Comparison of ENCODE assay signal across 1 cellular context in genomic region chr1:112618721-112619517, GRCh38.
A peak's percentile ranks its signal among the peaks of the same experiment; 100 is the strongest.
TF ChIP-seq lines count a peak whose summit lies in the region.

A gene with protein sequence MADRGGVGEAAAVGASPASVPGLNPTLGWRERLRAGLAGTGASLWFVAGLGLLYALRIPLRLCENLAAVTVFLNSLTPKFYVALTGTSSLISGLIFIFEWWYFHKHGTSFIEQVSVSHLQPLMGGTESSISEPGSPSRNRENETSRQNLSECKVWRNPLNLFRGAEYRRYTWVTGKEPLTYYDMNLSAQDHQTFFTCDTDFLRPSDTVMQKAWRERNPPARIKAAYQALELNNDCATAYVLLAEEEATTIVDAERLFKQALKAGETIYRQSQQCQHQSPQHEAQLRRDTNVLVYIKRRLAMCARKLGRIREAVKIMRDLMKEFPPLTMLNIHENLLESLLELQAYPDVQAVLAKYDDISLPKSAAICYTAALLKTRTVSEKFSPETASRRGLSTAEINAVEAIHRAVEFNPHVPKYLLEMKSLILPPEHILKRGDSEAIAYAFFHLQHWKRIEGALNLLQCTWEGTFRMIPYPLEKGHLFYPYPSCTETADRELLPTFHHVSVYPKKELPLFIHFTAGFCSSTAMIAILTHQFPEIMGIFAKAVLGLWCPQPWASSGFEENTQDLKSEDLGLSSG (minus strand): TSS chr1:112619141. CDS start chr1:112619113, 28 bp downstream.

TF ChIP-seq in HepG2, 621 proteins besides CTCF, POLR2A, EP300 and RAD21 (continued from another document and continues in another):
- TF ChIP-seq, protein P1, sequence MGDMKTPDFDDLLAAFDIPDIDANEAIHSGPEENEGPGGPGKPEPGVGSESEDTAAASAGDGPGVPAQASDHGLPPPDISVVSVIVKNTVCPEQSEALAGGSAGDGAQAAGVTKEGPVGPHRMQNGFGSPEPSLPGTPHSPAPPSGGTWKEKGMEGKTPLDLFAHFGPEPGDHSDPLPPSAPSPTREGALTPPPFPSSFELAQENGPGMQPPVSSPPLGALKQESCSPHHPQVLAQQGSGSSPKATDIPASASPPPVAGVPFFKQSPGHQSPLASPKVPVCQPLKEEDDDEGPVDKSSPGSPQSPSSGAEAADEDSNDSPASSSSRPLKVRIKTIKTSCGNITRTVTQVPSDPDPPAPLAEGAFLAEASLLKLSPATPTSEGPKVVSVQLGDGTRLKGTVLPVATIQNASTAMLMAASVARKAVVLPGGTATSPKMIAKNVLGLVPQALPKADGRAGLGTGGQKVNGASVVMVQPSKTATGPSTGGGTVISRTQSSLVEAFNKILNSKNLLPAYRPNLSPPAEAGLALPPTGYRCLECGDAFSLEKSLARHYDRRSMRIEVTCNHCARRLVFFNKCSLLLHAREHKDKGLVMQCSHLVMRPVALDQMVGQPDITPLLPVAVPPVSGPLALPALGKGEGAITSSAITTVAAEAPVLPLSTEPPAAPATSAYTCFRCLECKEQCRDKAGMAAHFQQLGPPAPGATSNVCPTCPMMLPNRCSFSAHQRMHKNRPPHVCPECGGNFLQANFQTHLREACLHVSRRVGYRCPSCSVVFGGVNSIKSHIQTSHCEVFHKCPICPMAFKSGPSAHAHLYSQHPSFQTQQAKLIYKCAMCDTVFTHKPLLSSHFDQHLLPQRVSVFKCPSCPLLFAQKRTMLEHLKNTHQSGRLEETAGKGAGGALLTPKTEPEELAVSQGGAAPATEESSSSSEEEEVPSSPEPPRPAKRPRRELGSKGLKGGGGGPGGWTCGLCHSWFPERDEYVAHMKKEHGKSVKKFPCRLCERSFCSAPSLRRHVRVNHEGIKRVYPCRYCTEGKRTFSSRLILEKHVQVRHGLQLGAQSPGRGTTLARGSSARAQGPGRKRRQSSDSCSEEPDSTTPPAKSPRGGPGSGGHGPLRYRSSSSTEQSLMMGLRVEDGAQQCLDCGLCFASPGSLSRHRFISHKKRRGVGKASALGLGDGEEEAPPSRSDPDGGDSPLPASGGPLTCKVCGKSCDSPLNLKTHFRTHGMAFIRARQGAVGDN (CRISPR knock-in tag; IDR thresholded peaks at IDR 0.05), result no peak
- TF ChIP-seq ZNF709 (CRISPR knock-in tag; IDR thresholded peaks at IDR 0.05) (no peak), ZNF205 (CRISPR knock-in tag; IDR thresholded peaks at IDR 0.05) (0 out of 2 replicates have a peak, but pooled peaks have one; percentile 14), ZNF441 (CRISPR knock-in tag; IDR thresholded peaks at IDR 0.05; ENCODE audit: borderline replicate concordance) (no peak), CENPX (CRISPR knock-in tag; IDR thresholded peaks at IDR 0.05) (no peak), FOXK1 (CRISPR knock-in tag; IDR thresholded peaks at IDR 0.05; ENCODE audit: borderline replicate concordance, low read depth) (no peak), MAZ (IDR thresholded peaks at IDR 0.05; ENCODE audit: borderline replicate concordance, low read depth, low read length) (no peak), MAZ (CRISPR knock-in tag; IDR thresholded peaks at IDR 0.05; ENCODE audit: low read depth) (no peak), ZNF142 (CRISPR knock-in tag; IDR thresholded peaks at IDR 0.05) (no peak), SNRNP70 (IDR thresholded peaks at IDR 0.05; ENCODE audit: low read depth, low read length) (no peak), ZNF484 (CRISPR knock-in tag; IDR thresholded peaks at IDR 0.05; ENCODE audit: borderline replicate concordance, low read depth) (no peak)
- TF ChIP-seq, protein P2, sequence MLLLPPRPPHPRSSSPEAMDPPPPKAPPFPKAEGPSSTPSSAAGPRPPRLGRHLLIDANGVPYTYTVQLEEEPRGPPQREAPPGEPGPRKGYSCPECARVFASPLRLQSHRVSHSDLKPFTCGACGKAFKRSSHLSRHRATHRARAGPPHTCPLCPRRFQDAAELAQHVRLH (CRISPR knock-in tag; IDR thresholded peaks at IDR 0.05; ENCODE audit: borderline replicate concordance, low read depth), result no peak
- TF ChIP-seq, protein P3, sequence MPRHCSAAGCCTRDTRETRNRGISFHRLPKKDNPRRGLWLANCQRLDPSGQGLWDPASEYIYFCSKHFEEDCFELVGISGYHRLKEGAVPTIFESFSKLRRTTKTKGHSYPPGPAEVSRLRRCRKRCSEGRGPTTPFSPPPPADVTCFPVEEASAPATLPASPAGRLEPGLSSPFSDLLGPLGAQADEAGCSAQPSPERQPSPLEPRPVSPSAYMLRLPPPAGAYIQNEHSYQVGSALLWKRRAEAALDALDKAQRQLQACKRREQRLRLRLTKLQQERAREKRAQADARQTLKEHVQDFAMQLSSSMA (CRISPR knock-in tag; IDR thresholded peaks at IDR 0.05), result no peak
- TF ChIP-seq, protein P4, sequence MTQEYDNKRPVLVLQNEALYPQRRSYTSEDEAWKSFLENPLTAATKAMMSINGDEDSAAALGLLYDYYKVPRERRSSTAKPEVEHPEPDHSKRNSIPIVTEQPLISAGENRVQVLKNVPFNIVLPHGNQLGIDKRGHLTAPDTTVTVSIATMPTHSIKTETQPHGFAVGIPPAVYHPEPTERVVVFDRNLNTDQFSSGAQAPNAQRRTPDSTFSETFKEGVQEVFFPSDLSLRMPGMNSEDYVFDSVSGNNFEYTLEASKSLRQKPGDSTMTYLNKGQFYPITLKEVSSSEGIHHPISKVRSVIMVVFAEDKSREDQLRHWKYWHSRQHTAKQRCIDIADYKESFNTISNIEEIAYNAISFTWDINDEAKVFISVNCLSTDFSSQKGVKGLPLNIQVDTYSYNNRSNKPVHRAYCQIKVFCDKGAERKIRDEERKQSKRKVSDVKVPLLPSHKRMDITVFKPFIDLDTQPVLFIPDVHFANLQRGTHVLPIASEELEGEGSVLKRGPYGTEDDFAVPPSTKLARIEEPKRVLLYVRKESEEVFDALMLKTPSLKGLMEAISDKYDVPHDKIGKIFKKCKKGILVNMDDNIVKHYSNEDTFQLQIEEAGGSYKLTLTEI (CRISPR knock-in tag; conservative IDR thresholded peaks at IDR 0.05), result no peak
- TF ChIP-seq, protein P5, sequence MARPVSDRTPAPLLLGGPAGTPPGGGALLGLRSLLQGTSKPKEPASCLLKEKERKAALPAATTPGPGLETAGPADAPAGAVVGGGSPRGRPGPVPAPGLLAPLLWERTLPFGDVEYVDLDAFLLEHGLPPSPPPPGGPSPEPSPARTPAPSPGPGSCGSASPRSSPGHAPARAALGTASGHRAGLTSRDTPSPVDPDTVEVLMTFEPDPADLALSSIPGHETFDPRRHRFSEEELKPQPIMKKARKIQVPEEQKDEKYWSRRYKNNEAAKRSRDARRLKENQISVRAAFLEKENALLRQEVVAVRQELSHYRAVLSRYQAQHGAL (CRISPR knock-in tag; IDR thresholded peaks at IDR 0.05; ENCODE audit: not compliant biosample characterization), result no peak
- TF ChIP-seq, protein P6, sequence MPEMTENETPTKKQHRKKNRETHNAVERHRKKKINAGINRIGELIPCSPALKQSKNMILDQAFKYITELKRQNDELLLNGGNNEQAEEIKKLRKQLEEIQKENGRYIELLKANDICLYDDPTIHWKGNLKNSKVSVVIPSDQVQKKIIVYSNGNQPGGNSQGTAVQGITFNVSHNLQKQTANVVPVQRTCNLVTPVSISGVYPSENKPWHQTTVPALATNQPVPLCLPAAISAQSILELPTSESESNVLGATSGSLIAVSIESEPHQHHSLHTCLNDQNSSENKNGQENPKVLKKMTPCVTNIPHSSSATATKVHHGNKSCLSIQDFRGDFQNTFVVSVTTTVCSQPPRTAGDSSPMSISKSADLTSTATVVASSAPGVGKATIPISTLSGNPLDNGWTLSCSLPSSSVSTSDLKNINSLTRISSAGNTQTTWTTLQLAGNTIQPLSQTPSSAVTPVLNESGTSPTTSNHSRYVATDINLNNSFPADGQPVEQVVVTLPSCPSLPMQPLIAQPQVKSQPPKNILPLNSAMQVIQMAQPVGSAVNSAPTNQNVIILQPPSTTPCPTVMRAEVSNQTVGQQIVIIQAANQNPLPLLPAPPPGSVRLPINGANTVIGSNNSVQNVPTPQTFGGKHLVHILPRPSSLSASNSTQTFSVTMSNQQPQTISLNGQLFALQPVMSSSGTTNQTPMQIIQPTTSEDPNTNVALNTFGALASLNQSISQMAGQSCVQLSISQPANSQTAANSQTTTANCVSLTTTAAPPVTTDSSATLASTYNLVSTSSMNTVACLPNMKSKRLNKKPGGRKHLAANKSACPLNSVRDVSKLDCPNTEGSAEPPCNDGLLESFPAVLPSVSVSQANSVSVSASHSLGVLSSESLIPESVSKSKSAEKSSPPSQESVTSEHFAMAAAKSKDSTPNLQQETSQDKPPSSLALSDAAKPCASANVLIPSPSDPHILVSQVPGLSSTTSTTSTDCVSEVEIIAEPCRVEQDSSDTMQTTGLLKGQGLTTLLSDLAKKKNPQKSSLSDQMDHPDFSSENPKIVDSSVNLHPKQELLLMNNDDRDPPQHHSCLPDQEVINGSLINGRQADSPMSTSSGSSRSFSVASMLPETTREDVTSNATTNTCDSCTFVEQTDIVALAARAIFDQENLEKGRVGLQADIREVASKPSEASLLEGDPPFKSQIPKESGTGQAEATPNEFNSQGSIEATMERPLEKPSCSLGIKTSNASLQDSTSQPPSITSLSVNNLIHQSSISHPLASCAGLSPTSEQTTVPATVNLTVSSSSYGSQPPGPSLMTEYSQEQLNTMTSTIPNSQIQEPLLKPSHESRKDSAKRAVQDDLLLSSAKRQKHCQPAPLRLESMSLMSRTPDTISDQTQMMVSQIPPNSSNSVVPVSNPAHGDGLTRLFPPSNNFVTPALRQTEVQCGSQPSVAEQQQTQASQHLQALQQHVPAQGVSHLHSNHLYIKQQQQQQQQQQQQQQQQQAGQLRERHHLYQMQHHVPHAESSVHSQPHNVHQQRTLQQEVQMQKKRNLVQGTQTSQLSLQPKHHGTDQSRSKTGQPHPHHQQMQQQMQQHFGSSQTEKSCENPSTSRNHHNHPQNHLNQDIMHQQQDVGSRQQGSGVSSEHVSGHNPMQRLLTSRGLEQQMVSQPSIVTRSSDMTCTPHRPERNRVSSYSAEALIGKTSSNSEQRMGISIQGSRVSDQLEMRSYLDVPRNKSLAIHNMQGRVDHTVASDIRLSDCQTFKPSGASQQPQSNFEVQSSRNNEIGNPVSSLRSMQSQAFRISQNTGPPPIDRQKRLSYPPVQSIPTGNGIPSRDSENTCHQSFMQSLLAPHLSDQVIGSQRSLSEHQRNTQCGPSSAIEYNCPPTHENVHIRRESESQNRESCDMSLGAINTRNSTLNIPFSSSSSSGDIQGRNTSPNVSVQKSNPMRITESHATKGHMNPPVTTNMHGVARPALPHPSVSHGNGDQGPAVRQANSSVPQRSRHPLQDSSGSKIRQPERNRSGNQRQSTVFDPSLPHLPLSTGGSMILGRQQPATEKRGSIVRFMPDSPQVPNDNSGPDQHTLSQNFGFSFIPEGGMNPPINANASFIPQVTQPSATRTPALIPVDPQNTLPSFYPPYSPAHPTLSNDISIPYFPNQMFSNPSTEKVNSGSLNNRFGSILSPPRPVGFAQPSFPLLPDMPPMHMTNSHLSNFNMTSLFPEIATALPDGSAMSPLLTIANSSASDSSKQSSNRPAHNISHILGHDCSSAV (CRISPR knock-in tag; IDR thresholded peaks at IDR 0.05; ENCODE audit: borderline replicate concordance), result no peak
